ENCODE assay signal across 14 cellular contexts in genomic region chr3:177131927-177132636, GRCh38.
DNase-seq lines count a peak whose midpoint lies in the region; ATAC-seq and TF ChIP-seq lines count a peak whose summit lies in the region.
"Had no signal": no experiment of that assay in that cellular context is flagged by ENCODE, and none has a peak within 500 bp of the region (broad histone marks: within the 10 kb centered on the region; RNA-seq: fewer than 3 reads in every experiment).

No MANE protein-coding gene starts in this region.

- no peak for TF ChIP-seq RAD21 in IMR-90 (IDR thresholded peaks at IDR 0.05; ENCODE audit: low read length)

- H2BK20ac ChIP-seq in IMR-90 (ENCODE audit: low read depth, low read length): no peak overlapping the region

- no peak overlapping the region for H3K4ac ChIP-seq in IMR-90 (ENCODE audit: low read depth, low read length)

- no peak overlapping the region for H3K27ac ChIP-seq in IMR-90 (ENCODE audit: insufficient read depth, low read length)
- H3K27ac ChIP-seq: psoas muscle, vagina had no signal

- H3K4me3 ChIP-seq in IMR-90 (ENCODE audit: insufficient read depth, low read depth, low read length) (no peak overlapping the region), BE2C (ENCODE audit: low read depth, low read length) (no peak overlapping the region)
- H3K4me3 ChIP-seq: psoas muscle, vagina had no signal

- H3K79me1 ChIP-seq in IMR-90 (ENCODE audit: low read depth in 1 of 2, low read length in 2 of 2): peaks cover 24 to 74% of the 10 kb centered on the region in 2 experiments

- POLR2A ChIA-PET in IMR-90 (lab: Charles Lee; ENCODE audit: unreplicated experiment) (no interaction called here), activated B cell treated with CpG ODN at 0.5 μM for 24 hours (lab: Charles Lee) (no interaction called here)

- H4K8ac ChIP-seq in IMR-90 (ENCODE audit: low read depth in 2 of 2, low read length in 2 of 2): no peak overlapping the region

- no peak overlapping the region for H2BK15ac ChIP-seq in IMR-90 (ENCODE audit: low read depth, low read length)

- no peak overlapping the region for H3K4me3 Mint-ChIP-seq in activated B cell treated with CpG ODN at 0.5 μM for 24 hours
- peak overlapping the region; percentile 26 for H3K4me3 Mint-ChIP-seq in natural killer cell treated with Interleukin-12 subunit alpha and Interleukin-12 subunit beta and Interleukin-15 and Interleukin-18, amount 100 ng/mL, for 72 hours

- no peak overlapping the region for H4K5ac ChIP-seq in IMR-90 (ENCODE audit: low read depth, low read length)

- peaks cover 4% of the 10 kb centered on the region for H3K4me1 ChIP-seq in IMR-90 (ENCODE audit: control insufficient read depth, insufficient read depth, low read length)
- H3K4me1 ChIP-seq in BE2C: no peaks in the 10 kb centered on the region

- CTCF ChIA-PET in IMR-90 (lab: Yijun Ruan, JAX): no interaction called here
- CTCF ChIA-PET in activated B cell treated with CpG ODN at 0.5 μM for 24 hours (lab: Charles Lee): interaction anchor here (0.5 kb wide), 1 partner anchor 48 kb away, joined by 3 read pairs; no protein-coding TSS in a partner anchor

- H4K20me1 ChIP-seq in IMR-90 (ENCODE audit: insufficient read depth, low read length): peaks cover 78% of the 10 kb centered on the region

- H4K91ac ChIP-seq in IMR-90 (ENCODE audit: insufficient read depth, low read depth, low read length): no peak overlapping the region

- H3K9ac ChIP-seq in IMR-90 (ENCODE audit: low read depth, low read length): no peak overlapping the region

- H3K36me3 Mint-ChIP-seq in activated B cell treated with CpG ODN at 0.5 μM for 24 hours (ENCODE audit: low read depth): peaks cover 61% of the 10 kb centered on the region
- H3K36me3 Mint-ChIP-seq in natural killer cell treated with Interleukin-12 subunit alpha and Interleukin-12 subunit beta and Interleukin-15 and Interleukin-18, amount 100 ng/mL, for 72 hours: no peaks in the 10 kb centered on the region

- in situ Hi-C loops in IMR-90 (cut with MboI; ENCODE audit: low sequenced_read_pairs): no loop called here

- H3K18ac ChIP-seq in IMR-90 (ENCODE audit: low read depth, low read length): 0 out of 2 replicates have a peak overlapping the region, but pooled peaks have one; percentile 15

- peak; percentile 33 for DNase-seq in NCI-H510A treated with DMSO at 0.1 percent for 48 hours (lab: John Stamatoyannopoulos, UW)
- no peak for DNase-seq in NCI-H510A (lab: John Stamatoyannopoulos, UW)
- DNase-seq in IMR-90: no peak
- no peak for DNase-seq in activated B cell treated with CpG ODN at 0.5 μM for 24 hours
- no peak for DNase-seq in natural killer cell treated with Interleukin-12 subunit alpha and Interleukin-12 subunit beta and Interleukin-15 and Interleukin-18, amount 100 ng/mL, for 72 hours (ENCODE audit: low spot score)
- no peak for DNase-seq in activated naive CD4-positive, alpha-beta T cell treated with anti-CD3 and anti-CD28 coated beads, Interleukin-2, amount 50 U/mL, for 16 hours
- DNase-seq in BE2C: no peak
- DNase-seq in activated CD4-positive, CD25-positive, alpha-beta regulatory T cell (lab: John Stamatoyannopoulos, UW): no peak
- DNase-seq: ACHN; mesendoderm; psoas muscle; stimulated activated CD4-positive, alpha-beta T cell treated with anti-CD3 and anti-CD28 coated beads, Interleukin-2, amount 100 ng/mL, for 24 hours had no signal

- H2AK9ac ChIP-seq in IMR-90 (replicated peaks; ENCODE audit: low read depth, low read length, poor library complexity): no peak overlapping the region

- H3K9me3 Mint-ChIP-seq in activated B cell treated with CpG ODN at 0.5 μM for 24 hours: no peaks in the 10 kb centered on the region
- H3K9me3 Mint-ChIP-seq in natural killer cell treated with Interleukin-12 subunit alpha and Interleukin-12 subunit beta and Interleukin-15 and Interleukin-18, amount 100 ng/mL, for 72 hours: no peaks in the 10 kb centered on the region

- TF ChIP-seq CTCF in IMR-90 (conservative IDR thresholded peaks at IDR 0.05; ENCODE audit: low read depth, low read length) (no peak), activated B cell treated with CpG ODN at 0.5 μM for 24 hours (IDR thresholded peaks at IDR 0.05) (no peak), BE2C (IDR thresholded peaks at IDR 0.05; ENCODE audit: low read depth, low read length) (no peak)

- H3K36me3 ChIP-seq in IMR-90 (ENCODE audit: control insufficient read depth, insufficient read depth, low read length): peaks cover 1% of the 10 kb centered on the region; the same call in 1 of the 2 replicates
- H3K36me3 ChIP-seq in BE2C: peaks cover 17% of the 10 kb centered on the region
- H3K36me3 ChIP-seq: vagina had no signal

- peaks cover 69% of the 10 kb centered on the region for H3K4me1 Mint-ChIP-seq in activated B cell treated with CpG ODN at 0.5 μM for 24 hours
- H3K4me1 Mint-ChIP-seq in natural killer cell treated with Interleukin-12 subunit alpha and Interleukin-12 subunit beta and Interleukin-15 and Interleukin-18, amount 100 ng/mL, for 72 hours (ENCODE audit: low read depth in 2 of 2): peaks cover 51 to 54% of the 10 kb centered on the region in 2 donors

- no peak overlapping the region; the same call in 1 of the 2 replicates for H3K14ac ChIP-seq in IMR-90 (replicated peaks; ENCODE audit: low read depth, low read length)

- WGBS in IMR-90 (ENCODE audit: extremely low coverage in 2 of 2, insufficient read length in 1 of 2), 2 experiments: no CpG with 5 or more reads among the region's 6 CpGs

- H3K23ac ChIP-seq in IMR-90 (ENCODE audit: low read depth, low read length): 0 out of 2 replicates have a peak overlapping the region, but pooled peaks have one; percentile 26

- intact Hi-C loops in IMR-90 (cut with micrococcal nuclease): no loop called here
- intact Hi-C loops in activated B cell treated with CpG ODN at 0.5 μM for 24 hours (cut with micrococcal nuclease): no loop called here

- TF ChIP-seq POLR2A in IMR-90 (IDR thresholded peaks at IDR 0.05; ENCODE audit: low read depth, low read length): no peak

- H2AFZ ChIP-seq in IMR-90 (replicated peaks; ENCODE audit: low read length, poor library complexity): no peak overlapping the region

- peaks cover 8% of the 10 kb centered on the region for H3K9me1 ChIP-seq in IMR-90 (ENCODE audit: insufficient read depth, low read length)

- no peak overlapping the region for H3K56ac ChIP-seq in IMR-90 (ENCODE audit: extremely low read depth, insufficient read depth, low read length)

- no peaks in the 10 kb centered on the region for H3K27me3 Mint-ChIP-seq in activated B cell treated with CpG ODN at 0.5 μM for 24 hours
- H3K27me3 Mint-ChIP-seq in natural killer cell treated with Interleukin-12 subunit alpha and Interleukin-12 subunit beta and Interleukin-15 and Interleukin-18, amount 100 ng/mL, for 72 hours: no peaks in the 10 kb centered on the region

- no peak overlapping the region for H2BK120ac ChIP-seq in IMR-90 (ENCODE audit: low read depth, low read length)

- H3K27me3 ChIP-seq in IMR-90 (ENCODE audit: control insufficient read depth, insufficient read depth, low read length) (no peaks in the 10 kb centered on the region), BE2C (no peaks in the 10 kb centered on the region)
- H3K27me3 ChIP-seq: vagina had no signal

- H2BK5ac ChIP-seq in IMR-90 (ENCODE audit: low read depth, low read length, poor library complexity, severe bottlenecking): no peak overlapping the region

- H3K9me3 ChIP-seq in IMR-90 (ENCODE audit: control insufficient read depth, insufficient read depth, low read length) (no peaks in the 10 kb centered on the region), BE2C (no peaks in the 10 kb centered on the region; the same call in 1 of the 2 replicates)
- H3K9me3 ChIP-seq: psoas muscle, vagina had no signal

- BruUV-seq in IMR-90 (replicated peaks; lab: Mats Ljungman, UMichigan): no TSS peak

- no peak overlapping the region for H2AK5ac ChIP-seq in IMR-90 (ENCODE audit: low read depth, low read length)

- dilution Hi-C loops in IMR-90 (cut with HindIII; ENCODE audit: low sequenced_read_pairs, unreplicated experiment): no loop called here

- H3K27ac Mint-ChIP-seq in activated B cell treated with CpG ODN at 0.5 μM for 24 hours: peak overlapping the region; percentile 13
- peak overlapping the region; percentile 14 to 20 for H3K27ac Mint-ChIP-seq in natural killer cell treated with Interleukin-12 subunit alpha and Interleukin-12 subunit beta and Interleukin-15 and Interleukin-18, amount 100 ng/mL, for 72 hours

- H3K4me2 ChIP-seq in IMR-90 (ENCODE audit: low read depth, low read length): no peak overlapping the region

- ATAC-seq in IMR-90 (ENCODE audit: low read depth) (no peak), activated B cell treated with CpG ODN at 0.5 μM for 24 hours (ENCODE audit: low read depth) (no peak)
- no peak for ATAC-seq in natural killer cell treated with Interleukin-12 subunit alpha and Interleukin-12 subunit beta and Interleukin-15 and Interleukin-18, amount 100 ng/mL, for 72 hours
- ATAC-seq: psoas muscle, Right ventricle myocardium inferior had no signal

TF ChIP-seq in IMR-90, 13 proteins besides CTCF, POLR2A, EP300 and RAD21:
- TF ChIP-seq BHLHE40 (IDR thresholded peaks at IDR 0.05; ENCODE audit: low read depth, low read length) (no peak), NFE2L2 (IDR thresholded peaks at IDR 0.05; ENCODE audit: low read depth, low read length) (no peak), MXI1 (IDR thresholded peaks at IDR 0.05; ENCODE audit: borderline replicate concordance, low read depth, low read length) (no peak), SMC3 (IDR thresholded peaks at IDR 0.05; ENCODE audit: low read depth, low read length) (no peak), CHD1 (IDR thresholded peaks at IDR 0.05; ENCODE audit: low read depth, low read length) (no peak), RCOR1 (IDR thresholded peaks at IDR 0.05; ENCODE audit: insufficient replicate concordance, low read length) (no peak), MAFK (IDR thresholded peaks at IDR 0.05; ENCODE audit: low read depth, low read length) (no peak)
TF ChIP-seq in IMR-90: peak in this region for 0.
